In genomic region chr14:49640540-49641417, GRCh38 we compare ENCODE assay signal across 1 cellular context.
TF ChIP-seq lines count a peak whose summit lies in the region.

No MANE protein-coding gene starts in this region.

TF ChIP-seq in GM12878, 131 proteins besides CTCF, POLR2A, EP300 and RAD21:
- TF ChIP-seq MYC (IDR thresholded peaks at IDR 0.05; ENCODE audit: insufficient read depth, insufficient read length, insufficient replicate concordance, low read length, severe bottlenecking) = no peak
- peak in 1 of 2 experiments; percentile 36; a peak in 1 of 4 replicates for TF ChIP-seq CEBPB (IDR thresholded peaks at IDR 0.05; ENCODE audit: borderline replicate concordance in 1 of 2, low read depth in 2 of 2, low read length in 2 of 2)
- TF ChIP-seq BCL3 (IDR thresholded peaks at IDR 0.05; ENCODE audit: borderline replicate concordance, insufficient read depth, low read depth, low read length, poor library complexity, severe bottlenecking) = peak; percentile 27
